Comparison of ENCODE assay signal across 1 cellular context in the genomic region with DNA sequence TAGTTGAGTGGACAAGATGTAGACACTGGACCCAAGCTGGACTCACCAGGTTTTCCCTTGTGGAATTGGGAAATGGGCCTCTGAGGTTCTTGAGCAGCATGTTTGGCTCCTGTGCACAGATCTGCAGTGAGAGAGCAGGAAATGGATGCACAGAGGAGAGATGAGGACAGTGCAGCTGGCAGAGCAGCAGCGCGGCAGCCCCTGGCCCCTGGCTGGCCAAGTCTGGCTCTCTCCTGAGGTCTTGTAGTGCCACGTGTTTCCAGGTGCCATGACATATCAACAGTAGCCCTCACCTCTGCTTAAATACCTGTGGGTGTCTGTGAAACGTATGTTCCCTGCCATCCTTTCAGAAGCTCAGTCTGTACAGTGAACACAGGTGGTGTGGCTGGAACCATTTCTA.
TF ChIP-seq lines count a peak whose summit lies in the region.

No MANE protein-coding gene starts in this region.

TF ChIP-seq in HCT116, 20 proteins besides CTCF, POLR2A, EP300 and RAD21:
- TF ChIP-seq TCF7L2 (IDR thresholded peaks at IDR 0.05; ENCODE audit: borderline replicate concordance, extremely low read depth, insufficient read depth, insufficient read length) (no peak), ATF3 (IDR thresholded peaks at IDR 0.05) (no peak), ELF1 (IDR thresholded peaks at IDR 0.05; ENCODE audit: borderline replicate concordance, low read depth) (no peak), EZH2phosphoT487 (IDR thresholded peaks at IDR 0.05; ENCODE audit: borderline replicate concordance) (no peak), FOSL1 (IDR thresholded peaks at IDR 0.05; ENCODE audit: low read depth) (no peak), SRF (IDR thresholded peaks at IDR 0.05; ENCODE audit: low read depth) (no peak), POLR2AphosphoS5 (IDR thresholded peaks at IDR 0.05; ENCODE audit: low read depth, low read length) (no peak), SIN3A (IDR thresholded peaks at IDR 0.05; ENCODE audit: low read depth) (no peak), ZBTB33 (IDR thresholded peaks at IDR 0.05; ENCODE audit: extremely low read depth, insufficient replicate concordance, low read length) (no peak), SP1 (IDR thresholded peaks at IDR 0.05; ENCODE audit: low read depth) (no peak), EGR1 (IDR thresholded peaks at IDR 0.05; ENCODE audit: low read depth) (no peak)
- TF ChIP-seq, protein P1, sequence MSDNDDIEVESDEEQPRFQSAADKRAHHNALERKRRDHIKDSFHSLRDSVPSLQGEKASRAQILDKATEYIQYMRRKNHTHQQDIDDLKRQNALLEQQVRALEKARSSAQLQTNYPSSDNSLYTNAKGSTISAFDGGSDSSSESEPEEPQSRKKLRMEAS (IDR thresholded peaks at IDR 0.05): no peak
